ENCODE assay signal across 8 cellular contexts in genomic region chr9:131762356-131762932, GRCh38. TPM values are rescaled to one million over a fixed set of nuclear protein-coding genes. Genes with fewer than 3 reads are reported as not detected.
DNase-seq lines count a peak whose midpoint lies in the region; ATAC-seq and TF ChIP-seq lines count a peak whose summit lies in the region.

No MANE protein-coding gene starts in this region.

- intact Hi-C loops in heart left ventricle (cut with DNase I), result loop anchor here (1.0 to 10.0 kb wide), 14 partner anchors 192 to 506 kb away; partner anchors contain the start of genes MED27 (in 1 of the 10) and NTNG2 (in 1 of the 10)
- intact Hi-C loops in psoas muscle (cut with DNase I), result loop anchor here (2.0 to 10.0 kb wide), 4 partner anchors 402 to 490 kb away; partner anchors contain the start of gene NTNG2 (in 1 of the 2)

- no peak overlapping the region for H3K27ac Mint-ChIP-seq in activated naive CD8-positive, alpha-beta T cell treated with anti-CD3 and anti-CD28 coated beads for 36 hours

- no peaks in the 10 kb centered on the region for H3K9me2 ChIP-seq in MM.1S (replicated peaks; ENCODE audit: insufficient read depth, low read length)

- no peak overlapping the region for H3K9ac ChIP-seq in MM.1S (ENCODE audit: low read length)

- H3K27me3 ChIP-seq in MM.1S (replicated peaks; ENCODE audit: insufficient read depth, low read length) (peaks cover 53% of the 10 kb centered on the region), heart left ventricle (peaks cover 0 to 15% (median 0%) of the 10 kb centered on the region in 9 donors), psoas muscle (ENCODE audit: insufficient read depth in 3 of 3, low read length in 2 of 3) (peaks cover 0 to 3% (median 2%) of the 10 kb centered on the region in 3 donors)

- H3K4me1 Mint-ChIP-seq in activated naive CD8-positive, alpha-beta T cell treated with anti-CD3 and anti-CD28 coated beads for 36 hours, result peaks cover 5% of the 10 kb centered on the region

- peaks cover 16% of the 10 kb centered on the region for H3K27me3 Mint-ChIP-seq in activated naive CD8-positive, alpha-beta T cell treated with anti-CD3 and anti-CD28 coated beads for 36 hours

- no peaks in the 10 kb centered on the region for H3K79me2 ChIP-seq in MM.1S (ENCODE audit: low read length)

- no peaks in the 10 kb centered on the region for H3K9me3 Mint-ChIP-seq in activated naive CD8-positive, alpha-beta T cell treated with anti-CD3 and anti-CD28 coated beads for 36 hours

- no peak for DNase-seq in GM12864 (ENCODE audit: low read depth)
- peak; percentile 54 for DNase-seq in MM.1S
- peak; percentile 62 for DNase-seq in T follicular helper cell (ENCODE audit: low read depth)
- peak; percentile 79 for DNase-seq in activated naive CD8-positive, alpha-beta T cell treated with anti-CD3 and anti-CD28 coated beads for 36 hours
- DNase-seq in heart left ventricle, result peak; percentile 65 to 89 (median 74)
- peak; percentile 79 to 87 for DNase-seq in psoas muscle

- H3F3A ChIP-seq in MM.1S (ENCODE audit: insufficient read depth, low read length), result no peaks in the 10 kb centered on the region

- no peak for TF ChIP-seq POLR2A in heart left ventricle (IDR thresholded peaks at IDR 0.05)

- peak overlapping the region; percentile 86 for H3K4me2 ChIP-seq in MM.1S (ENCODE audit: low read depth, low read length)

- H3K4me3 ChIP-seq in GM12864 (ENCODE audit: low read depth, low read length), result no peak overlapping the region
- no peak overlapping the region for H3K4me3 ChIP-seq in MM.1S (ENCODE audit: low read length)
- no peak overlapping the region for H3K4me3 ChIP-seq in heart left ventricle
- no peak overlapping the region for H3K4me3 ChIP-seq in psoas muscle

- H3K27ac ChIP-seq in MM.1S (ENCODE audit: low read length), result no peak overlapping the region
- H3K27ac ChIP-seq in heart left ventricle, result no peak overlapping the region
- no peak overlapping the region for H3K27ac ChIP-seq in psoas muscle

- H2AFZ ChIP-seq in MM.1S (ENCODE audit: low read length), result peak overlapping the region; percentile 53; the same call in 1 of the 2 replicates

- 6 to 10% (median 9%) methylated on average over 28 to 38 of the region's 38 CpGs for WGBS in heart left ventricle, 4 donors
- WGBS in psoas muscle, 3 donors, result 7 to 9% (median 9%) methylated on average over 30 to 38 of the region's 38 CpGs

- no peaks in the 10 kb centered on the region for H3K36me3 Mint-ChIP-seq in activated naive CD8-positive, alpha-beta T cell treated with anti-CD3 and anti-CD28 coated beads for 36 hours

- no peaks in the 10 kb centered on the region for H3K9me3 ChIP-seq in MM.1S (replicated peaks; ENCODE audit: insufficient read depth, low read length)
- H3K9me3 ChIP-seq in heart left ventricle, result no peaks in the 10 kb centered on the region
- H3K9me3 ChIP-seq in psoas muscle, result no peaks in the 10 kb centered on the region

- H4K20me1 ChIP-seq in MM.1S (ENCODE audit: insufficient read depth, low read length), result no peaks in the 10 kb centered on the region

- peak; percentile 80 for TF ChIP-seq CTCF in GM12864 (IDR thresholded peaks at IDR 0.05; ENCODE audit: low read depth, low read length, missing control alignments)
- TF ChIP-seq CTCF in MM.1S (IDR thresholded peaks at IDR 0.05; ENCODE audit: low read length), result peak; percentile 78
- peak; percentile 86 to 98 (median 95) for TF ChIP-seq CTCF in heart left ventricle (IDR thresholded peaks at IDR 0.05)
- TF ChIP-seq CTCF in psoas muscle (IDR thresholded peaks at IDR 0.05), result peak; percentile 97

- peaks cover 4% of the 10 kb centered on the region; the same call in 1 of the 2 replicates for H3K4me1 ChIP-seq in MM.1S (ENCODE audit: low read length)
- H3K4me1 ChIP-seq in heart left ventricle, result peaks cover 0 to 8% (median 5%) of the 10 kb centered on the region in 12 donors
- H3K4me1 ChIP-seq in psoas muscle, result peaks cover 6% of the 10 kb centered on the region

- ATAC-seq in heart left ventricle (peak; percentile 59 to 93 (median 92)), psoas muscle (peak; percentile 91 to 96 (median 95)), GM21576 (IDR thresholded peaks at IDR 0.05; ENCODE audit: unreplicated experiment) (no peak), HG03439 (IDR thresholded peaks at IDR 0.05; ENCODE audit: unreplicated experiment) (no peak)

- H3K4me3 Mint-ChIP-seq in activated naive CD8-positive, alpha-beta T cell treated with anti-CD3 and anti-CD28 coated beads for 36 hours, result no peak overlapping the region

- H3K36me3 ChIP-seq in MM.1S (replicated peaks; ENCODE audit: insufficient read depth, low read length) (no peaks in the 10 kb centered on the region), heart left ventricle (no peaks in the 10 kb centered on the region), psoas muscle (ENCODE audit: insufficient read depth in 1 of 2, low read depth in 1 of 2) (no peaks in the 10 kb centered on the region)

RNA-seq across cellular contexts. Expression of gene RAPGEF1, which starts 22.6 kb away (rescaled TPM):
- 10 to 100 TPM; 82.3 to 89.0 TPM for total RNA-seq in activated naive CD8-positive, alpha-beta T cell treated with anti-CD3 and anti-CD28 coated beads for 36 hours
- total RNA-seq in heart left ventricle (100 to 1,000 TPM in 7 of 9 donors, 10 to 100 TPM in 2; 81.9 to 161 (median 116) TPM), psoas muscle (100 to 1,000 TPM; 234 to 319 (median 272) TPM)
- polyA plus RNA-seq in heart left ventricle (100 to 1,000 TPM in 1 of 2 donors, 10 to 100 TPM in 1; 50.6 to 114 TPM), psoas muscle (100 to 1,000 TPM in 1 of 3 donors, 10 to 100 TPM in 2; 72.3 to 268 (median 93.1) TPM)

Comparison
In these comparisons a context has a peak if more than half of its experiments do, and no peak if none do; other contexts are left out.
1. ATAC-seq: peak in heart left ventricle (4 of 4) and psoas muscle (4 of 4); none in GM21576 (single experiment) and HG03439 (single experiment).
2. Peak in every context shown above with its lines, with median percentiles within 50 percentile points of each other: CTCF ChIP-seq.